Comparison of ENCODE assay signal across 30 cellular contexts in the genomic region with DNA sequence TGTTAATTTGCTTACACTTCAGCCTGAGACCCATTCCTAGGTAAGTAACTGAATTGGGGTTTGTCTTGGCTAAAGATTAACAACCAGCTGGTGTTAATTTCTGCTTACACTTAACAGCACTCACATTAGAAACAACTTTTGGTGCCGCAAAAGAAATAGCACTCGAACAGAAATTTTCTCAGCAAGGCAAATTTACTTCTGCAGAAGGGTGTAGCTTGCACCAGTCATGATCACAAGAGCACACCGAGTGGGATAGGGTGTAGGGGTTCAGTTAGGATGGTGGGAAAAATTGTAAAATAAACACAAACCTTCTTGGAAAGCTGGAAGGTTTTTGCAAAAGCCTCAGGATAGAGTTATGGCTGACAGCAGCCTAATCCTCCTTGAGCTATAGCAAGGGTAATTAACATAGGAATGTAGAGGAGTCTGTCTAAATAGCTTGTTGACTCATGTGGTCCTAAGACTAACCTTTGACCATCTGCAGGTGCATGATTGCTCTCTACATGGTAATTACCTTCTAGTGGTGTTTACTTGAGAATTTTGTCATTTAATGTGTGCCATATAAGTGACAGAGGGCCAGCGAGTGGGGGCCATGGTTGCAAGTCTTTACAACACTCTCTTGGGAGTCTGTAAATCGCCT.
A peak's percentile ranks its signal among the peaks of the same experiment; 100 is the strongest.
DNase-seq lines count a peak whose midpoint lies in the region; FAIRE-seq and TF ChIP-seq lines count a peak whose summit lies in the region.
"Had no signal": no experiment of that assay in that cellular context is flagged by ENCODE, and none has a peak within 500 bp of the region (broad histone marks: within the 10 kb centered on the region; RNA-seq: fewer than 3 reads in every experiment).

No MANE protein-coding gene starts in this region.

- no peaks in the 10 kb centered on the region for H3K4me1 Mint-ChIP-seq in Caco-2 (ENCODE audit: low read depth, unreplicated experiment)
- peaks cover 36% of the 10 kb centered on the region for H3K4me1 Mint-ChIP-seq in nephron progenitor cell
- H3K4me1 Mint-ChIP-seq: CD4-positive, CD25-positive, alpha-beta regulatory T cell had no signal

- H3K36me3 Mint-ChIP-seq in Caco-2 (ENCODE audit: insufficient read depth, unreplicated experiment) (peaks cover 22% of the 10 kb centered on the region), nephron progenitor cell (ENCODE audit: low read depth) (peaks cover 9% of the 10 kb centered on the region)
- H3K36me3 Mint-ChIP-seq: CD4-positive, CD25-positive, alpha-beta regulatory T cell had no signal

- H3K9ac ChIP-seq in colonic mucosa (ENCODE audit: low read depth in 2 of 2, low read length in 2 of 2): no peak overlapping the region
- H3K9ac ChIP-seq: BLaER1, GM23248 had no signal

- H3K36me3 ChIP-seq in Caco-2 (ENCODE audit: control insufficient read depth, insufficient read depth, low read length) (no peaks in the 10 kb centered on the region), colonic mucosa (no peaks in the 10 kb centered on the region)
- H3K36me3 ChIP-seq: BLaER1, SJSA1 had no signal

- intact Hi-C loops in Caco-2 (cut with micrococcal nuclease; ENCODE audit: unreplicated experiment) (no loop called here), colonic mucosa (cut with DNase I) (no loop called here)

- no peak overlapping the region for H3K27ac Mint-ChIP-seq in Caco-2 (ENCODE audit: unreplicated experiment)
- peak overlapping the region; percentile 91 for H3K27ac Mint-ChIP-seq in nephron progenitor cell
- H3K27ac Mint-ChIP-seq: CD4-positive, CD25-positive, alpha-beta regulatory T cell; H9 had no signal

- no peaks in the 10 kb centered on the region; the same call in 1 of the 2 replicates for H3K4me1 ChIP-seq in Caco-2
- no peaks in the 10 kb centered on the region for H3K4me1 ChIP-seq in colonic mucosa
- H3K4me1 ChIP-seq: BLaER1, SJSA1 had no signal

- peak; percentile 45 to 48 for DNase-seq in Caco-2
- peak; percentile 45 for DNase-seq in LoVo (ENCODE audit: low spot score)
- peak; percentile 22 for DNase-seq in colonic mucosa
- DNase-seq in nephron progenitor cell: no peak
- no peak for DNase-seq in coronary artery (ENCODE audit: low spot score)
- DNase-seq in RCC 7860 (ENCODE audit: low spot score): no peak
- DNase-seq in NCI-H2081 treated with DMSO at 0.1 percent for 48 hours (lab: John Stamatoyannopoulos, UW): no peak
- DNase-seq: CD4-positive, CD25-positive, alpha-beta regulatory T cell; DMS79; EL; GDM1; GM23248; H9; Kasumi-1; MV-4-11; NCI-H1105; NCI-H146; NCI-H2029; NCI-H2171; NCI-H226; NCI-H510A; NCI-H748 treated with DMSO at 0.1 percent for 48 hours; NK-92 treated with Interleukin-12 subunit alpha and Interleukin-12 subunit beta, amount 100 ng/mL, for 24 hours; PC-9; Right ventricle myocardium superior; RPMI8226 had no signal

- TF ChIP-seq CTCF in Caco-2 (IDR thresholded peaks at IDR 0.05; ENCODE audit: insufficient read depth in 1 of 2, low read depth in 1 of 2, low read length in 1 of 2, severe bottlenecking in 1 of 2, unreplicated experiment in 1 of 2) (no peak), colonic mucosa (IDR thresholded peaks at IDR 0.05) (no peak), nephron progenitor cell (IDR thresholded peaks at IDR 0.05) (no peak), coronary artery (IDR thresholded peaks at IDR 0.05) (no peak)

- FAIRE-seq in RCC 7860 (lab: Jason Lieb, UNC): no peak
- FAIRE-seq: A204.1, GM12878 had no signal

- no peak overlapping the region for H3K27ac ChIP-seq in colonic mucosa
- no peak overlapping the region for H3K27ac ChIP-seq in coronary artery
- H3K27ac ChIP-seq: BLaER1, GM23248, PC-9, SJSA1 had no signal

- CTCF ChIA-PET in Caco-2 (lab: Charles Lee): interaction anchor here (0.5 to 1.0 kb wide), 2 partner anchors 14 to 334 kb away, joined by 3 to 5 read pairs; no protein-coding TSS in a partner anchor

- no peak overlapping the region for H3K4me3 ChIP-seq in Caco-2 (ENCODE audit: low read depth, low read length)
- H3K4me3 ChIP-seq in colonic mucosa: no peak overlapping the region
- H3K4me3 ChIP-seq in coronary artery: no peak overlapping the region
- H3K4me3 ChIP-seq: BLaER1, GM12878, GM23248, PC-9, SJSA1 had no signal

- H3K9me3 Mint-ChIP-seq in Caco-2 (ENCODE audit: unreplicated experiment): peaks cover 18% of the 10 kb centered on the region
- peaks cover 30% of the 10 kb centered on the region for H3K9me3 Mint-ChIP-seq in nephron progenitor cell

- H3K9me3 ChIP-seq in Caco-2: peaks cover 14% of the 10 kb centered on the region; the same call in 1 of the 2 replicates
- no peaks in the 10 kb centered on the region for H3K9me3 ChIP-seq in colonic mucosa

- H3K4me3 Mint-ChIP-seq in Caco-2 (ENCODE audit: unreplicated experiment) (peak overlapping the region; percentile 43), nephron progenitor cell (no peak overlapping the region)
- H3K4me3 Mint-ChIP-seq: CD4-positive, CD25-positive, alpha-beta regulatory T cell; H9 had no signal

- no peaks in the 10 kb centered on the region for H3K27me3 Mint-ChIP-seq in Caco-2 (ENCODE audit: insufficient read depth, unreplicated experiment)
- H3K27me3 Mint-ChIP-seq in nephron progenitor cell (ENCODE audit: low read depth, poor library complexity): no peaks in the 10 kb centered on the region

- no TSS peak for BruUV-seq in Caco-2 (replicated peaks; lab: Mats Ljungman, UMichigan)

- POLR2A ChIA-PET in Caco-2 (lab: Charles Lee): no interaction called here

- H3K27me3 ChIP-seq in Caco-2 (replicated peaks; ENCODE audit: control insufficient read depth, insufficient read depth, low read length): no peaks in the 10 kb centered on the region
- H3K27me3 ChIP-seq in colonic mucosa: no peaks in the 10 kb centered on the region
- H3K27me3 ChIP-seq: BLaER1, SJSA1 had no signal

Comparison
In these comparisons a context has a peak if more than half of its experiments do, and no peak if none do; other contexts are left out.
1. DNase-seq: peak in Caco-2 (2 of 2), LoVo (single experiment) and colonic mucosa (single experiment); none in nephron progenitor cell (single experiment), coronary artery (single experiment), RCC 7860 (single experiment) and NCI-H2081 treated with DMSO at 0.1 percent for 48 hours (single experiment).